ENCODE assay signal across 10 cellular contexts in the genomic region with DNA sequence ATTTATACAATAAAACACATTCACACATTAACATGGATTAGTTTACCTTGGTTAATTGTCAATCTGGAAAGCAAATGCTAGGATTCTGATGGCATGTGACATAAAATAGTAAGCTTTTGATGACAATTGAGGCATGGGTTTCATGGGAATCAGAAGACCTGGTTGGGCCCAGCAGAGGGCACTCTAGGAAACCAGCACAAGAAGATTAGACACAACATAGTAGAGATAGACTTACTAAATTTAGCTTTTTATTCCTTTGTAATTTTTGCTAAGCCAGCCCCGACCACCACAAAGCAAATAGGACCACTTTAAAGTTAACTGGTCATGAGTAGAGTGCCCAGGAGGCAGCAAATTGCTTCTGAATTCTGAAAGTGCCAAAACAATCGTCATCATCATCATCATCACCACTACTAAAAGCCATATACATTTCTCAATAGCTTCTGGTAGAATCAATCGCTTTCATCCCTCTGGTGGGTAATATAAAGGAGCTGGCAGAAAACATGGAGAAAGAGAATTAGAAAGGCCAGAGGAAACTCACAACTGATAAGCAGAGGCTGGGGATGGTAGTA.
DNase-seq lines count a peak whose midpoint lies in the region; ATAC-seq and TF ChIP-seq lines count a peak whose summit lies in the region.
"Had no signal": no experiment of that assay in that cellular context is flagged by ENCODE, and none has a peak within 500 bp of the region (broad histone marks: within the 10 kb centered on the region; RNA-seq: fewer than 3 reads in every experiment).

No MANE protein-coding gene starts in this region.

- no peak overlapping the region for H3K4me3 ChIP-seq in astrocyte of the spinal cord (ENCODE audit: low read depth, low read length)
- H3K4me3 ChIP-seq: lung, SJSA1 had no signal

- in situ Hi-C loops in astrocyte of the spinal cord (cut with HindIII; ENCODE audit: low sequenced_read_pairs): no loop called here

- DNase-seq in ELR (ENCODE audit: low read depth) (peak; percentile 49), NCI-H460 (ENCODE audit: extremely low read depth, low read depth) (peak; percentile 16), astrocyte of the spinal cord (ENCODE audit: low read depth, low spot score) (peak; percentile 55), left lobe of liver (ENCODE audit: low spot score) (no peak), 8988T (no peak), NCI-H1105 (lab: John Stamatoyannopoulos, UW) (no peak), NCI-H187 (lab: John Stamatoyannopoulos, UW) (no peak)

- peak; percentile 45 for ATAC-seq in left lobe of liver
- no peak for ATAC-seq in GM21529 (IDR thresholded peaks at IDR 0.05; ENCODE audit: unreplicated experiment)

- TF ChIP-seq CTCF in astrocyte of the spinal cord (IDR thresholded peaks at IDR 0.05; ENCODE audit: low read depth, low read length): peak; percentile 38

Comparison
In these comparisons a context has a peak if more than half of its experiments do, and no peak if none do; other contexts are left out.
1. DNase-seq: peak in ELR (single experiment), NCI-H460 (single experiment) and astrocyte of the spinal cord (single experiment); none in left lobe of liver (single experiment), 8988T (single experiment), NCI-H1105 (single experiment) and NCI-H187 (0 of 2).